Comparison of ENCODE assay signal across 11 cellular contexts in genomic region chr2:74571058-74571457, GRCh38. TPM values are rescaled to one million over a fixed set of nuclear protein-coding genes. Genes with fewer than 3 reads are reported as not detected.
DNase-seq lines count a peak whose midpoint lies in the region; ATAC-seq and TF ChIP-seq lines count a peak whose summit lies in the region.
"Had no signal": no experiment of that assay in that cellular context is flagged by ENCODE, and none has a peak within 500 bp of the region (broad histone marks: within the 10 kb centered on the region; RNA-seq: fewer than 3 reads in every experiment).

No MANE protein-coding gene starts in this region.

- TF ChIP-seq CTCF in osteoblast (IDR thresholded peaks at IDR 0.05; ENCODE audit: extremely low read depth, low read depth, low read length) (no peak), foreskin keratinocyte (conservative IDR thresholded peaks at IDR 0.05) (no peak)

- no peak overlapping the region for H3K4me2 ChIP-seq in osteoblast (ENCODE audit: insufficient read depth, low read length)

- no peaks in the 10 kb centered on the region for H3K36me3 ChIP-seq in osteoblast (ENCODE audit: insufficient read depth, low read length)

- H3K4me1 ChIP-seq in osteoblast (ENCODE audit: insufficient read depth, low read length) (peaks cover 67% of the 10 kb centered on the region), foreskin keratinocyte (peaks cover 34% of the 10 kb centered on the region)

- no peaks in the 10 kb centered on the region for H4K20me1 ChIP-seq in osteoblast (ENCODE audit: insufficient read depth, low read length)

- H3K27ac ChIP-seq in osteoblast (ENCODE audit: low read depth, low read length) (no peak overlapping the region), foreskin keratinocyte (no peak overlapping the region)

- no peaks in the 10 kb centered on the region for H3K9me3 ChIP-seq in osteoblast (ENCODE audit: low read depth, low read length)

- no peak overlapping the region for H3K4me3 ChIP-seq in osteoblast (ENCODE audit: insufficient read depth, low read length)

- ATAC-seq in GM21360 (IDR thresholded peaks at IDR 0.05; ENCODE audit: unreplicated experiment) (peak; percentile 60), HG03139 (IDR thresholded peaks at IDR 0.05; ENCODE audit: unreplicated experiment) (peak; percentile 45), foreskin keratinocyte (no peak)

- DNase-seq in SKM-1 treated with dmso at 0.1 percent for 144 hours (lab: John Stamatoyannopoulos, UW; ENCODE audit: unreplicated experiment), result peak; percentile 28
- DNase-seq in SKM-1 (lab: John Stamatoyannopoulos, UW; ENCODE audit: unreplicated experiment), result no peak
- peak; percentile 45 for DNase-seq in medulla oblongata (ENCODE audit: extremely low spot score)
- DNase-seq in osteoblast (ENCODE audit: insufficient read length, low spot score, missing footprints), result no peak
- no peak for DNase-seq in HCEC 1CT
- no peak for DNase-seq in foreskin keratinocyte
- DNase-seq: NK-92 treated with Interleukin-12 subunit alpha and Interleukin-12 subunit beta, amount 100 ng/mL, for 24 hours had no signal

- H3K79me2 ChIP-seq in osteoblast (ENCODE audit: insufficient read depth, low read length), result no peaks in the 10 kb centered on the region

- H3K27me3 ChIP-seq in osteoblast (ENCODE audit: insufficient read depth, low read length), result no peaks in the 10 kb centered on the region
- no peaks in the 10 kb centered on the region for H3K27me3 ChIP-seq in foreskin keratinocyte

- no peak overlapping the region for H2AFZ ChIP-seq in osteoblast (ENCODE audit: low read length)

RNA-seq across cellular contexts. Expression of gene DOK1, which starts 16.5 kb away (rescaled TPM):
- total RNA-seq in osteoblast, result 89.8 and 93.1 TPM in 2 replicates
- total RNA-seq in foreskin keratinocyte, result 4.3 and 4.5 TPM in 2 replicates
- 5.4 and 6.1 TPM in 2 replicates for polyA plus RNA-seq in foreskin keratinocyte

RNA-seq across cellular contexts. Expression of gene LOXL3, which starts 17.3 kb away (rescaled TPM):
- total RNA-seq in osteoblast, result 64.8 and 97.4 TPM in 2 replicates
- 1.4 and 1.9 TPM in 2 replicates for total RNA-seq in foreskin keratinocyte
- 1.2 and 1.8 TPM in 2 replicates for polyA plus RNA-seq in foreskin keratinocyte

RNA-seq across cellular contexts. Expression of gene HTRA2, which starts 41.3 kb away (rescaled TPM):
- total RNA-seq in osteoblast (51.8 and 53.6 TPM in 2 replicates), foreskin keratinocyte (35.6 and 37.1 TPM in 2 replicates)
- 39.8 and 40.3 TPM in 2 replicates for polyA plus RNA-seq in foreskin keratinocyte

RNA-seq across cellular contexts. Expression of gene AUP1, which starts 41.6 kb away (rescaled TPM):
- 82.9 and 86.3 TPM in 2 replicates for total RNA-seq in osteoblast
- total RNA-seq in foreskin keratinocyte, result 138 and 144 TPM in 2 replicates
- 177 and 180 TPM in 2 replicates for polyA plus RNA-seq in foreskin keratinocyte

RNA-seq across cellular contexts. Expression of gene DQX1, which starts 45.0 kb away (rescaled TPM):
- total RNA-seq in osteoblast (not detected in 2 replicates), foreskin keratinocyte (2.5 and 4.2 TPM in 2 replicates)
- polyA plus RNA-seq in foreskin keratinocyte, result 2.2 and 3.1 TPM in 2 replicates
- total RNA-seq: cardiac septum, glomerular endothelial cell had no signal

Comparison
In these comparisons a context has a peak if more than half of its experiments do, and no peak if none do; other contexts are left out.
1. DNase-seq: peak in SKM-1 treated with dmso at 0.1 percent for 144 hours (single experiment) and medulla oblongata (single experiment); none in SKM-1 (single experiment), osteoblast (single experiment), HCEC 1CT (single experiment) and foreskin keratinocyte (0 of 2).
2. RNA of gene DOK1, which starts 16.5 kb away (total RNA-seq): 89.8 to 93.1 TPM in osteoblast; 4.3 to 4.5 TPM in foreskin keratinocyte; every median in the first group is over 10 times any median in the second.
3. RNA of gene LOXL3, which starts 17.3 kb away (total RNA-seq): 64.8 to 97.4 TPM in osteoblast; 1.4 to 1.9 TPM in foreskin keratinocyte; every median in the first group is over 10 times any median in the second.